In genomic region chr11:86955674-86956522, GRCh38 we compare ENCODE assay signal across 1 cellular context.
A peak's percentile ranks its signal among the peaks of the same experiment; 100 is the strongest.
TF ChIP-seq lines count a peak whose summit lies in the region.

No MANE protein-coding gene starts in this region.

TF ChIP-seq in K562, 482 proteins besides CTCF, POLR2A, EP300 and RAD21 (continued from another document and continues in another):
- peak; percentile 40 for TF ChIP-seq MGA (IDR thresholded peaks at IDR 0.05)
- 0 out of 4 replicates have a peak, but pooled peaks have one; percentile 19 to 22 for TF ChIP-seq UBTF (IDR thresholded peaks at IDR 0.05; ENCODE audit: borderline replicate concordance in 1 of 2, low read depth in 2 of 2, low read length in 2 of 2)
- TF ChIP-seq USF2 (CRISPR knock-in tag; IDR thresholded peaks at IDR 0.05) = 0 out of 2 replicates have a peak, but pooled peaks have one; percentile 21
- TF ChIP-seq ZNF3 (CRISPR knock-in tag; IDR thresholded peaks at IDR 0.05) = no peak
- TF ChIP-seq ZNF431 (CRISPR knock-in tag; IDR thresholded peaks at IDR 0.05) = peak; percentile 58; the same call in 1 of the 2 replicates
- TF ChIP-seq CREB1 (IDR thresholded peaks at IDR 0.05) = 0 out of 2 replicates have a peak, but pooled peaks have one; percentile 9
- peak; percentile 50; the same call in 1 of the 2 replicates for TF ChIP-seq CREB1 (CRISPR knock-in tag; IDR thresholded peaks at IDR 0.05)
- peak; percentile 59; the same call in 1 of the 2 replicates for TF ChIP-seq ZNF395 (CRISPR knock-in tag; IDR thresholded peaks at IDR 0.05)
- TF ChIP-seq ZMIZ1 (IDR thresholded peaks at IDR 0.05; ENCODE audit: low read depth in 2 of 2, low read length in 2 of 2) = no peak
- TF ChIP-seq ZC3H11A (IDR thresholded peaks at IDR 0.05; ENCODE audit: low read depth, low read length) = no peak
- TF ChIP-seq CBFA2T3 (IDR thresholded peaks at IDR 0.05) = 0 out of 2 replicates have a peak, but pooled peaks have one; percentile 11
- 0 out of 2 replicates have a peak, but pooled peaks have one; percentile 28 for TF ChIP-seq PHF21A (IDR thresholded peaks at IDR 0.05; ENCODE audit: borderline replicate concordance, low read depth)
- TF ChIP-seq KDM5B (IDR thresholded peaks at IDR 0.05; ENCODE audit: insufficient replicate concordance, low read depth, low read length) = peak; percentile 59
- TF ChIP-seq TEAD4 (IDR thresholded peaks at IDR 0.05; ENCODE audit: low read length) = 0 out of 2 replicates have a peak, but pooled peaks have one; percentile 10
- TF ChIP-seq TEAD4 (CRISPR knock-in tag; IDR thresholded peaks at IDR 0.05; ENCODE audit: borderline replicate concordance) = no peak
- TF ChIP-seq SRSF9 (IDR thresholded peaks at IDR 0.05; ENCODE audit: borderline replicate concordance, low read depth, low read length) = no peak
- peak in 1 of 2 experiments; percentile 21 for TF ChIP-seq AFF1 (IDR thresholded peaks at IDR 0.05; ENCODE audit: low read depth in 1 of 2, partially characterized antibody in 2 of 2)
- peak; percentile 64; the same call in 1 of the 2 replicates for TF ChIP-seq FOXJ2 (tag; IDR thresholded peaks at IDR 0.05)
- peak; percentile 83; the same call in 1 of the 2 replicates for TF ChIP-seq TFAP4 (CRISPR knock-in tag; IDR thresholded peaks at IDR 0.05; ENCODE audit: borderline replicate concordance)
- TF ChIP-seq CBFA2T2 (conservative IDR thresholded peaks at IDR 0.05) = no peak
- TF ChIP-seq MAZ (CRISPR knock-in tag; conservative IDR thresholded peaks at IDR 0.05 in 1 of 2, IDR thresholded peaks at IDR 0.05 in 1 of 2) = peak; percentile 80 to 94
- TF ChIP-seq SP1 (CRISPR knock-in tag; IDR thresholded peaks at IDR 0.05) = peak; percentile 87
- TF ChIP-seq FOXK2 (conservative IDR thresholded peaks at IDR 0.05 in 1 of 2, IDR thresholded peaks at IDR 0.05 in 1 of 2; ENCODE audit: low read depth in 2 of 2) = peak; percentile 84 to 86
- TF ChIP-seq ZNF740 (CRISPR knock-in tag; IDR thresholded peaks at IDR 0.05) = peak; percentile 64; the same call in 1 of the 2 replicates
- TF ChIP-seq ZNF740 (tag; IDR thresholded peaks at IDR 0.05) = no peak
